In the genomic region with DNA sequence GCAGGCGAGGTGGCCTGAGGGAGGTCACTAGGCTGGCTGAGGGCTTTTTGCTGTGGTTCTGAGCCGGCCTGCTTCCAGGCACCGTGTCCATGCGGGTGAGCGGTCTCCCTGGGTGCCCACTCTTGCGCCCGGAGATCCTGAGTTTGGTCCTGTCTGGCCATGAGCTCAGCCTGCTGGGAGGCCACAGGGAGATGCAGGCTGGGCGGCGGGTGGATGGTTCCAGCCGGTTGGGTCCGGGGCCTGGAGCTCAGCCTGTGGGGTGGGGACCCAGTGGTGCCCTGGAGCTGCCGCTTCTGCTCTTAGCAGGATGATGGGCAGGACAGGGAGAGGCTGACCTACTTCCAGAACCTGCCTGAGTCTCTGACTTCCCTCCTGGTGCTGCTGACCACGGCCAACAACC, we compare ENCODE assay signal across 28 cellular contexts. TPM values are rescaled to one million over a fixed set of nuclear protein-coding genes. Genes with fewer than 3 reads are reported as not detected.
"Had no signal": no experiment of that assay in that cellular context is flagged by ENCODE, and none has a peak within 500 bp of the region (broad histone marks: within the 10 kb centered on the region; RNA-seq: fewer than 3 reads in every experiment).

No MANE protein-coding gene starts in this region.

- H3K4me1 Mint-ChIP-seq: activated naive CD4-positive, alpha-beta T cell treated with anti-CD3 and anti-CD28 coated beads, Interleukin-2, amount 50 U/mL, for 24 hours; brain; IgD-negative memory B cell had no signal

- H3K27ac ChIP-seq: SJCRH30 had no signal

- H3K36me3 Mint-ChIP-seq: IgD-negative memory B cell had no signal

- H3K36me3 ChIP-seq: SJCRH30 had no signal

- FAIRE-seq: astrocyte had no signal

- H3K4me3 Mint-ChIP-seq: activated CD8-positive, alpha-beta T cell treated with anti-CD3 and anti-CD28 coated beads for 36 hours; activated naive CD4-positive, alpha-beta T cell treated with anti-CD3 and anti-CD28 coated beads, Interleukin-2, amount 50 U/mL, for 24 hours; brain; IgD-negative memory B cell had no signal

- H3K27ac Mint-ChIP-seq: activated CD8-positive, alpha-beta T cell treated with anti-CD3 and anti-CD28 coated beads for 36 hours; activated naive CD4-positive, alpha-beta T cell treated with anti-CD3 and anti-CD28 coated beads, Interleukin-2, amount 50 U/mL, for 24 hours; IgD-negative memory B cell had no signal

- H3K4me3 ChIP-seq: SJCRH30 had no signal

- DNase-seq: activated CD4-positive, alpha-beta T cell treated with anti-CD3 and anti-CD28 coated beads for 4 hours; activated CD8-positive, alpha-beta memory T cell treated with anti-CD3 and anti-CD28 coated beads, Interleukin-2, amount 50 U/mL, for 4 hours; activated CD8-positive, alpha-beta T cell treated with anti-CD3 and anti-CD28 coated beads for 36 hours; activated naive CD4-positive, alpha-beta T cell; activated T-cell treated with anti-CD3 and anti-CD28 coated beads, Interleukin-2, amount 50 U/mL, for 1 hour; KG1; NCI-H1092 treated with DMSO at 0.1 percent for 48 hours; NCI-H1417 treated with DMSO at 0.1 percent for 48 hours; NCI-H1694; NCI-H2029; NCI-H2107; NCI-H2171 treated with DMSO at 0.1 percent for 48 hours; NCI-H226; NCI-H526 treated with DMSO at 0.1 percent for 48 hours; NCI-H82; SJCRH30; SW 1271 had no signal

- H3K9me3 ChIP-seq: SJCRH30 had no signal

- H3K9me3 Mint-ChIP-seq: activated CD8-positive, alpha-beta T cell treated with anti-CD3 and anti-CD28 coated beads for 36 hours; activated naive CD4-positive, alpha-beta T cell treated with anti-CD3 and anti-CD28 coated beads, Interleukin-2, amount 50 U/mL, for 24 hours; brain; IgD-negative memory B cell had no signal

- H3K4me1 ChIP-seq: SJCRH30 had no signal

- H3K27me3 Mint-ChIP-seq: activated CD8-positive, alpha-beta T cell treated with anti-CD3 and anti-CD28 coated beads for 36 hours; activated naive CD4-positive, alpha-beta T cell treated with anti-CD3 and anti-CD28 coated beads, Interleukin-2, amount 50 U/mL, for 24 hours; brain; IgD-negative memory B cell had no signal

- ATAC-seq: activated CD4-positive, CD25-positive, alpha-beta regulatory T cell treated with anti-CD3 and anti-CD28 coated beads, Interleukin-2, amount 50 U/mL, for 24 hours; activated CD8-positive, alpha-beta T cell treated with anti-CD3 and anti-CD28 coated beads for 36 hours; SK-N-SH treated with all-trans-retinoic acid at 6 μM for 48 hours had no signal

- H3K27me3 ChIP-seq: SJCRH30 had no signal

RNA-seq across cellular contexts. Expression of a gene that starts 54.2 kb away (rescaled TPM):
- total RNA-seq: activated CD8-positive, alpha-beta T cell treated with anti-CD3 and anti-CD28 coated beads for 36 hours; MCF 10A; NCI-H460; OCI-LY7; RPMI7951; T-helper 1 cell treated with Interleukin-12 subunit alpha and Interleukin-12 subunit beta and Interleukin-4 antibody, amounts not matched to agents 30 ng/mL and 1 ng/mL, for 36 hours had no signal
- polyA plus RNA-seq: IgD-negative memory B cell had no signal
